ENCODE assay signal across 23 cellular contexts in genomic region chr20:13265941-13266340, GRCh38. TPM values are rescaled to one million over a fixed set of nuclear protein-coding genes. Genes with fewer than 3 reads are reported as not detected.
A peak's percentile ranks its signal among the peaks of the same experiment; 100 is the strongest.
DNase-seq lines count a peak whose midpoint lies in the region; ATAC-seq, FAIRE-seq and TF ChIP-seq lines count a peak whose summit lies in the region.
"Had no signal": no experiment of that assay in that cellular context is flagged by ENCODE, and none has a peak within 500 bp of the region (broad histone marks: within the 10 kb centered on the region; RNA-seq: fewer than 3 reads in every experiment).

No MANE protein-coding gene starts in this region.

- no peaks in the 10 kb centered on the region; the same call in 1 of the 2 replicates for H3K23me2 ChIP-seq in H1 (ENCODE audit: low read depth, low read length)

- H3K9me2 ChIP-seq in GM23338 (ENCODE audit: insufficient read depth): peaks cover 9% of the 10 kb centered on the region; the same call in 1 of the 2 replicates

- H2BK12ac ChIP-seq in H1 (ENCODE audit: low read depth, low read length): no peak overlapping the region

- H3K9me3 ChIP-seq in H1 (ENCODE audit: insufficient read depth in 2 of 2, low read depth in 1 of 2, low read length in 1 of 2): no peaks in the 10 kb centered on the region
- H3K9me3 ChIP-seq: BLaER1, Peyer's patch, SJSA1 had no signal

- H3K4me3 ChIP-seq in GM23338 (no peak overlapping the region), H1 (ENCODE audit: extremely low read depth in 1 of 4, insufficient read depth in 2 of 4, low read depth in 3 of 4, low read length in 4 of 4) (no peak overlapping the region)
- H3K4me3 ChIP-seq: BLaER1, Peyer's patch, SJSA1 had no signal

- no peaks in the 10 kb centered on the region for H3K9me3 Mint-ChIP-seq in GM23338

- CTCF ChIA-PET in H1 (lab: Charles Lee; ENCODE audit: partially characterized antibody): interaction anchor here (1.3 to 2.2 kb wide), 5 partner anchors 12 to 146 kb away, joined by 3 to 10 read pairs (median 6); no protein-coding TSS in a partner anchor

- TF ChIP-seq EP300 in H1 (IDR thresholded peaks at IDR 0.05; ENCODE audit: borderline replicate concordance in 1 of 2, low read depth in 2 of 2, low read length in 2 of 2): no peak

- H2AK5ac ChIP-seq in H1 (ENCODE audit: low read depth, low read length): no peak overlapping the region

- no peak overlapping the region; the same call in 1 of the 2 replicates for H2AFZ ChIP-seq in GM23338
- peak overlapping the region; percentile 42; the same call in 1 of the 2 replicates for H2AFZ ChIP-seq in H1 (ENCODE audit: low read length)

- H4K20me1 ChIP-seq in GM23338 (replicated peaks; ENCODE audit: insufficient read depth) (no peaks in the 10 kb centered on the region; the same call in 1 of the 2 replicates), H1 (replicated peaks in 1 of 2; ENCODE audit: control insufficient read depth in 1 of 2, insufficient read depth in 2 of 2, low read length in 2 of 2) (no peaks in the 10 kb centered on the region)
- H4K20me1 ChIP-seq: BLaER1 had no signal

- no peaks in the 10 kb centered on the region for H3K79me2 ChIP-seq in GM23338 (replicated peaks; ENCODE audit: insufficient read depth)
- no peaks in the 10 kb centered on the region for H3K79me2 ChIP-seq in H1 (ENCODE audit: control insufficient read depth in 1 of 2, insufficient read depth in 2 of 2, low read length in 2 of 2)

- no peaks in the 10 kb centered on the region for H3K27me3 ChIP-seq in GM23338 (ENCODE audit: insufficient read depth)
- no peaks in the 10 kb centered on the region for H3K27me3 ChIP-seq in H1 (replicated peaks in 1 of 4; ENCODE audit: control insufficient read depth in 3 of 4, extremely low read depth in 1 of 4, insufficient read depth in 3 of 4, low read length in 3 of 4)
- H3K27me3 ChIP-seq: BLaER1, Peyer's patch, SJSA1 had no signal

- TF ChIP-seq RAD21 in H1 (IDR thresholded peaks at IDR 0.05 in 1 of 2, conservative IDR thresholded peaks at IDR 0.05 in 1 of 2; ENCODE audit: low read depth in 2 of 2, low read length in 2 of 2): no peak

- H3K23ac ChIP-seq in H1 (ENCODE audit: insufficient read length): no peak overlapping the region

- no peaks in the 10 kb centered on the region for H3K4me1 Mint-ChIP-seq in GM23338

- H3K4me2 ChIP-seq in GM23338 (no peak overlapping the region), H1 (ENCODE audit: insufficient read depth in 1 of 2, low read depth in 2 of 2, low read length in 2 of 2) (no peak overlapping the region)
- H3K4me2 ChIP-seq: BLaER1 had no signal

- POLR2A ChIA-PET in H1 (lab: Charles Lee; ENCODE audit: partially characterized antibody): no interaction called here

- ATAC-seq in GM23338: peak; percentile 30; the same call in 1 of the 3 replicates

- H3K27ac ChIP-seq in GM23338 (ENCODE audit: low read depth) (no peak overlapping the region), H1 (ENCODE audit: low read depth, low read length) (no peak overlapping the region)
- H3K27ac ChIP-seq: BLaER1, Peyer's patch, SJSA1 had no signal

- no peak overlapping the region for H4K91ac ChIP-seq in H1 (replicated peaks; ENCODE audit: insufficient read length, low read length)

- H3K36me3 ChIP-seq in GM23338 (ENCODE audit: insufficient read depth) (no peaks in the 10 kb centered on the region), H1 (ENCODE audit: control insufficient read depth in 2 of 4, insufficient read depth in 4 of 4, low read length in 3 of 4) (no peaks in the 10 kb centered on the region)
- H3K36me3 ChIP-seq: BLaER1, Peyer's patch, SJSA1 had no signal

- H2BK120ac ChIP-seq in H1 (replicated peaks; ENCODE audit: low read depth, low read length): no peak overlapping the region

- H3K4me1 ChIP-seq in GM23338 (ENCODE audit: insufficient read depth) (no peaks in the 10 kb centered on the region), H1 (replicated peaks in 1 of 4; ENCODE audit: control insufficient read depth in 3 of 4, insufficient read depth in 4 of 4, low read length in 3 of 4) (peaks cover 0 to 2% (median 0%) of the 10 kb centered on the region in 4 experiments; a peak in 1 of 7 replicates)
- H3K4me1 ChIP-seq: Peyer's patch had no signal

- H3K56ac ChIP-seq in H1 (replicated peaks; ENCODE audit: insufficient read length, low read depth, low read length): no peak overlapping the region

- H3K14ac ChIP-seq in H1 (ENCODE audit: insufficient read length): no peak overlapping the region

- H3K27ac Mint-ChIP-seq in GM23338: no peak overlapping the region
- H3K27ac Mint-ChIP-seq: CD4-positive, alpha-beta memory T cell; HFFc6 had no signal

- no peak overlapping the region for H3K4ac ChIP-seq in H1 (replicated peaks; ENCODE audit: insufficient read length, low read depth, low read length)

- peak; percentile 52 for FAIRE-seq in GM18507 (lab: Jason Lieb, UNC)
- FAIRE-seq in H1 (lab: Jason Lieb, UNC): peak; percentile 48
- FAIRE-seq: H54 had no signal

- H3K9ac ChIP-seq in H1 (replicated peaks in 1 of 4; ENCODE audit: extremely low read depth in 1 of 4, low read depth in 3 of 4, low read length in 3 of 4): no peak overlapping the region
- H3K9ac ChIP-seq: BLaER1 had no signal

- TF ChIP-seq CTCF in GM23338 (conservative IDR thresholded peaks at IDR 0.05; ENCODE audit: low read depth in 2 of 2) (no peak), H1 (IDR thresholded peaks at IDR 0.05; ENCODE audit: control extremely low read depth in 1 of 3, insufficient read depth in 1 of 3, low read depth in 1 of 3, low read length in 3 of 3) (no peak)

- H2BK15ac ChIP-seq in H1 (ENCODE audit: low read length): no peak overlapping the region

- WGBS in H1 (ENCODE audit: extremely low coverage in 1 of 2, insufficient coverage in 1 of 2, insufficient read length in 1 of 2, insufficient replicate concordance in 2 of 2, low coverage in 1 of 2, low lambda C conversion rate in 2 of 2, missing lambda C conversion rate in 1 of 2), 2 experiments: 85% methylated on average over 4 of the region's 4 CpGs; no CpG with 5 or more reads in 1 of the 2 experiments

- no peak overlapping the region for H3K4me3 Mint-ChIP-seq in GM23338
- H3K4me3 Mint-ChIP-seq: CD4-positive, alpha-beta memory T cell; HFFc6 had no signal

- no peak overlapping the region for H2BK5ac ChIP-seq in H1 (ENCODE audit: low read depth, low read length)

- DNase-seq in GM18507 (ENCODE audit: extremely low spot score, insufficient read length, low read depth) (no peak), GM23338 (ENCODE audit: low spot score) (peak; percentile 51), NCI-H82 (lab: John Stamatoyannopoulos, UW) (peak; percentile 88), H1 (ENCODE audit: low read depth in 1 of 2, low spot score in 2 of 2) (no peak), cortex of kidney (lab: John Stamatoyannopoulos, UW) (no peak), epidermal melanocyte (ENCODE audit: insufficient read length, low spot score) (no peak), NOMO-1 treated with DMSO at 0.1 percent for 48 hours (lab: John Stamatoyannopoulos, UW; ENCODE audit: unreplicated experiment) (no peak)
- DNase-seq: Calu3; CD4-positive, alpha-beta memory T cell; DMS79; HFFc6; KG1; MV-4-11; NCI-H1417; NCI-H187; NCI-H226; NCI-H526 treated with DMSO at 0.1 percent for 48 hours; Peyer's patch; SW 1271; T-helper 2 cell had no signal

- no peak for TF ChIP-seq POLR2A in H1 (IDR thresholded peaks at IDR 0.05; ENCODE audit: control extremely low read depth in 1 of 2, low read depth in 2 of 2, low read length in 2 of 2)

- no peak overlapping the region for H2BK20ac ChIP-seq in H1 (ENCODE audit: low read length)

- H3K18ac ChIP-seq in H1 (ENCODE audit: extremely low read depth, low read length): no peak overlapping the region

- no peaks in the 10 kb centered on the region for H3K79me1 ChIP-seq in H1 (ENCODE audit: low read depth, low read length)

- H3K27me3 Mint-ChIP-seq in GM23338 (ENCODE audit: insufficient read depth, low read depth, poor library complexity): no peaks in the 10 kb centered on the region
- H3K27me3 Mint-ChIP-seq: CD4-positive, alpha-beta memory T cell had no signal

- no peaks in the 10 kb centered on the region for H3K36me3 Mint-ChIP-seq in GM23338 (ENCODE audit: low read depth)

- no peaks in the 10 kb centered on the region for H3F3A ChIP-seq in GM23338 (replicated peaks; ENCODE audit: low read depth)

- H4K8ac ChIP-seq in H1 (ENCODE audit: extremely low read depth, insufficient read depth, low read length): no peak overlapping the region

- H4K5ac ChIP-seq in H1 (ENCODE audit: insufficient read length, low read depth, low read length): no peak overlapping the region

TF ChIP-seq in H1, 55 proteins besides CTCF, POLR2A, EP300 and RAD21 (continues in another document):
- TF ChIP-seq SIX5 (IDR thresholded peaks at IDR 0.05; ENCODE audit: low read depth, low read length): peak; percentile 44
- no peak for TF ChIP-seq TCF12 (IDR thresholded peaks at IDR 0.05; ENCODE audit: low read depth, low read length)
- TF ChIP-seq USF2 (IDR thresholded peaks at IDR 0.05; ENCODE audit: low read length): peak; percentile 35; the same call in 1 of the 2 replicates
- no peak for TF ChIP-seq MAFK (IDR thresholded peaks at IDR 0.05; ENCODE audit: low read depth, low read length)
- TF ChIP-seq CTBP2 (IDR thresholded peaks at IDR 0.05; ENCODE audit: borderline replicate concordance, insufficient read depth, insufficient read length, low read length): no peak
- no peak for TF ChIP-seq CBX5 (IDR thresholded peaks at IDR 0.05; ENCODE audit: low read depth, low read length)
- TF ChIP-seq JUND (IDR thresholded peaks at IDR 0.05; ENCODE audit: low read length): no peak
- TF ChIP-seq EGR1 (IDR thresholded peaks at IDR 0.05; ENCODE audit: borderline replicate concordance, low read depth, low read length): no peak

RNA-seq across cellular contexts. Expression of gene ISM1, which starts 44.9 kb away (rescaled TPM):
- total RNA-seq in GM23338 (2014; rRNA removed; shearing (Covaris generic)): 0.39 and 0.63 TPM in 2 replicates
- 0.15 and 0.73 TPM in 2 replicates for polyA plus RNA-seq in GM23338 (2016; fragmentation: Nextera tagmentation; extraction: Ambion mirVana)
- total RNA-seq in H1 (2021; fragmentation: NEBNext Ultra II Directional; extraction: Animal tissue kit (Norgen Biotek cat#: 25700)): 0.78 and 0.97 TPM in 2 replicates
- polyA plus RNA-seq in H1 (2011; rRNA removed): 0.35 and 0.62 TPM in 2 replicates
- 0.52 TPM for polyA plus RNA-seq in H1 (2011; cell fraction: cytosol; rRNA removed)
- 0.74 TPM for polyA plus RNA-seq in H1 (2011; cell fraction: nucleus; rRNA removed)
- 0.75 to 1.1 TPM (median 0.83 TPM) in 4 replicates for polyA plus RNA-seq in H1 (2012, experiment 1 of 2)
- polyA plus RNA-seq in H1 (2012, experiment 2 of 2): 0.49 TPM
- 0.51 TPM for polyA plus RNA-seq in H1 (2013, experiment 1 of 2)
- polyA plus RNA-seq in H1 (2013, experiment 2 of 2): 0.68 TPM
- polyA minus RNA-seq in H1 (2011; rRNA and poly(A)+ RNA removed): 0.50 and 0.78 TPM in 2 replicates
- polyA minus RNA-seq in H1 (2011; cell fraction: cytosol; rRNA and poly(A)+ RNA removed): not detected
- polyA minus RNA-seq in H1 (2011; cell fraction: nucleus; rRNA and poly(A)+ RNA removed): 1.1 TPM
- total RNA-seq: Calu3, SJSA1 had no signal

Comparison
In these comparisons a context has a peak if more than half of its experiments do, and no peak if none do; other contexts are left out.
1. DNase-seq: peak in GM23338 (single experiment) and NCI-H82 (single experiment); none in GM18507 (single experiment), H1 (0 of 2), cortex of kidney (single experiment), epidermal melanocyte (single experiment) and NOMO-1 treated with DMSO at 0.1 percent for 48 hours (single experiment).